1 cellular context compared by ENCODE assay signal in the genomic region with DNA sequence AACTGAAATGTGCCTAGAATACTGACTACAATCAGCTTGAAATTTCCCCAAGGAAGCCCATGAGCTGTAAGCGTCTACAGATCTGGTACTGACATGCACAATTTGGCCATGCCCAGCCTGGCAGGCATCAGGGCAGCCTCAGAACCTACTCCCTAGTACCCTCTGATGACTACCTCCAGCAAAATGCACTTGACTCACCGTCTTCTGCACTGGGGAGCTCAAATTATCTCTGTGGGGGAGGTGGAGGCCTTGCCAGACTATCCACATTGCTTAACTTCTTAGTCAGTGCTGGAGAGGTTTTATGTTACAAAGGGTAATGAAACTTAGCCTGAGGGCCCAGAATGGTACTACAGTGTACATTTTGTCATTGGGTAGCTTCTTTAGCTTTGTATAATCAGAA.
TF ChIP-seq lines count a peak whose summit lies in the region.

No MANE protein-coding gene starts in this region.

TF ChIP-seq in HCT116, 20 proteins besides CTCF, POLR2A, EP300 and RAD21 (continued from another document):
- TF ChIP-seq, protein P1, sequence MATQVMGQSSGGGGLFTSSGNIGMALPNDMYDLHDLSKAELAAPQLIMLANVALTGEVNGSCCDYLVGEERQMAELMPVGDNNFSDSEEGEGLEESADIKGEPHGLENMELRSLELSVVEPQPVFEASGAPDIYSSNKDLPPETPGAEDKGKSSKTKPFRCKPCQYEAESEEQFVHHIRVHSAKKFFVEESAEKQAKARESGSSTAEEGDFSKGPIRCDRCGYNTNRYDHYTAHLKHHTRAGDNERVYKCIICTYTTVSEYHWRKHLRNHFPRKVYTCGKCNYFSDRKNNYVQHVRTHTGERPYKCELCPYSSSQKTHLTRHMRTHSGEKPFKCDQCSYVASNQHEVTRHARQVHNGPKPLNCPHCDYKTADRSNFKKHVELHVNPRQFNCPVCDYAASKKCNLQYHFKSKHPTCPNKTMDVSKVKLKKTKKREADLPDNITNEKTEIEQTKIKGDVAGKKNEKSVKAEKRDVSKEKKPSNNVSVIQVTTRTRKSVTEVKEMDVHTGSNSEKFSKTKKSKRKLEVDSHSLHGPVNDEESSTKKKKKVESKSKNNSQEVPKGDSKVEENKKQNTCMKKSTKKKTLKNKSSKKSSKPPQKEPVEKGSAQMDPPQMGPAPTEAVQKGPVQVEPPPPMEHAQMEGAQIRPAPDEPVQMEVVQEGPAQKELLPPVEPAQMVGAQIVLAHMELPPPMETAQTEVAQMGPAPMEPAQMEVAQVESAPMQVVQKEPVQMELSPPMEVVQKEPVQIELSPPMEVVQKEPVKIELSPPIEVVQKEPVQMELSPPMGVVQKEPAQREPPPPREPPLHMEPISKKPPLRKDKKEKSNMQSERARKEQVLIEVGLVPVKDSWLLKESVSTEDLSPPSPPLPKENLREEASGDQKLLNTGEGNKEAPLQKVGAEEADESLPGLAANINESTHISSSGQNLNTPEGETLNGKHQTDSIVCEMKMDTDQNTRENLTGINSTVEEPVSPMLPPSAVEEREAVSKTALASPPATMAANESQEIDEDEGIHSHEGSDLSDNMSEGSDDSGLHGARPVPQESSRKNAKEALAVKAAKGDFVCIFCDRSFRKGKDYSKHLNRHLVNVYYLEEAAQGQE (IDR thresholded peaks at IDR 0.05; ENCODE audit: low read depth), result no peak
- TF ChIP-seq, protein P2, sequence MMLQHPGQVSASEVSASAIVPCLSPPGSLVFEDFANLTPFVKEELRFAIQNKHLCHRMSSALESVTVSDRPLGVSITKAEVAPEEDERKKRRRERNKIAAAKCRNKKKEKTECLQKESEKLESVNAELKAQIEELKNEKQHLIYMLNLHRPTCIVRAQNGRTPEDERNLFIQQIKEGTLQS (IDR thresholded peaks at IDR 0.05), result no peak
- TF ChIP-seq SP1 (IDR thresholded peaks at IDR 0.05; ENCODE audit: low read depth) (peak; percentile 95), FOSL1 (IDR thresholded peaks at IDR 0.05; ENCODE audit: low read depth) (peak; percentile 89), CBX3 (IDR thresholded peaks at IDR 0.05; ENCODE audit: low read depth) (peak; percentile 94), POLR2AphosphoS5 (IDR thresholded peaks at IDR 0.05; ENCODE audit: low read depth, low read length) (peak; percentile 66), JUND (IDR thresholded peaks at IDR 0.05) (peak; percentile 92)
- TF ChIP-seq, protein P3, sequence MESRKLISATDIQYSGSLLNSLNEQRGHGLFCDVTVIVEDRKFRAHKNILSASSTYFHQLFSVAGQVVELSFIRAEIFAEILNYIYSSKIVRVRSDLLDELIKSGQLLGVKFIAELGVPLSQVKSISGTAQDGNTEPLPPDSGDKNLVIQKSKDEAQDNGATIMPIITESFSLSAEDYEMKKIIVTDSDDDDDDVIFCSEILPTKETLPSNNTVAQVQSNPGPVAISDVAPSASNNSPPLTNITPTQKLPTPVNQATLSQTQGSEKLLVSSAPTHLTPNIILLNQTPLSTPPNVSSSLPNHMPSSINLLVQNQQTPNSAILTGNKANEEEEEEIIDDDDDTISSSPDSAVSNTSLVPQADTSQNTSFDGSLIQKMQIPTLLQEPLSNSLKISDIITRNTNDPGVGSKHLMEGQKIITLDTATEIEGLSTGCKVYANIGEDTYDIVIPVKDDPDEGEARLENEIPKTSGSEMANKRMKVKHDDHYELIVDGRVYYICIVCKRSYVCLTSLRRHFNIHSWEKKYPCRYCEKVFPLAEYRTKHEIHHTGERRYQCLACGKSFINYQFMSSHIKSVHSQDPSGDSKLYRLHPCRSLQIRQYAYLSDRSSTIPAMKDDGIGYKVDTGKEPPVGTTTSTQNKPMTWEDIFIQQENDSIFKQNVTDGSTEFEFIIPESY (IDR thresholded peaks at IDR 0.05; ENCODE audit: extremely low read depth, insufficient replicate concordance, low read length), result peak; percentile 53
- TF ChIP-seq, protein P4, sequence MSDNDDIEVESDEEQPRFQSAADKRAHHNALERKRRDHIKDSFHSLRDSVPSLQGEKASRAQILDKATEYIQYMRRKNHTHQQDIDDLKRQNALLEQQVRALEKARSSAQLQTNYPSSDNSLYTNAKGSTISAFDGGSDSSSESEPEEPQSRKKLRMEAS (IDR thresholded peaks at IDR 0.05), result peak; percentile 73
